In the genomic region with DNA sequence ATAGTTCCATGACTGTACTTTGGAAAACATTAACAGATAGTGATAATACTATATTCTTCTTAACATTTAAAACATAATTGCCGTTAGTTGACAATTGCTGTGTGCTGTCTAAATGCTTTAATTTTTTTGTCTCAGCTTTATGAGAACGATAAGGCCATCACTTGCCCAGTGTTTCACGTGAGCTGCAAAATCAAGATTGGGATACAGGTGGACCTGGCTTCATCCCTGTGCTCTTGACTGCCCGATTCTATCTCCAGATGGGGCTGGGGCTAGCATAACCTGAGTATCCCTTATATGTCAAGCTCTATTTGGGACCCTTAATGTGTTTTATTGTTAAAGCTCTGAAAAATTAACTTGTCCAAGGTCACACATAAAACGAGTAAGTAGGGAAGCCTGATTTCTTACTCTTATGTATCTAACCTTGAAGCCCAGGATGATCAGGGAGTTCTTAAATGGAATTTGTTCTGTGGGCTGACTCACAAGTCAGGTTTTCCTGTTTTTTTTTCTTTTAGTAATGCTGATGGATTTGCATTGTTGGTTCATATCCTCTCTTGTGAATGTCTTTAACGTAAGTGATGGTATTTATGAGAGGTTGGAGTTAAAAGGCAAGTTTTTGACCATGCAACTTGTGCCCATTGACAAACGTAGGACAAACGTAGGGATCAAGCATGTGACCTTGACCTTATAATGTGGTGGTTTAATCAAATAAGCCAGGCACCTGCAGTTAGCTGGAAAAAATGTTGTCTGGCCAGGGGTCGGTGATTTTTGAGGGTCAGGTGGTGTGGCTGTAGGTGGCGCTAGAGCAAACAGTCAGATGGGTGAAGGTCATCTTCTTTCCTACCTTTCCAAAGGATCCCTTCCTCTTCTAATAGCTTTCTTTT, we compare ENCODE assay signal across 15 cellular contexts. TPM values are rescaled to one million over a fixed set of nuclear protein-coding genes. Genes with fewer than 3 reads are reported as not detected.
DNase-seq lines count a peak whose midpoint lies in the region; ATAC-seq and TF ChIP-seq lines count a peak whose summit lies in the region.
"Had no signal": no experiment of that assay in that cellular context is flagged by ENCODE, and none has a peak within 500 bp of the region (broad histone marks: within the 10 kb centered on the region; RNA-seq: fewer than 3 reads in every experiment).

No MANE protein-coding gene starts in this region.

- DNase-seq in DND-41 (no peak), HT1080 (ENCODE audit: low read depth) (peak; percentile 70), astrocyte of the spinal cord (ENCODE audit: low read depth, low spot score) (peak; percentile 26), kidney glomerular epithelial cell (lab: John Stamatoyannopoulos, UW) (peak; percentile 31), NCI-H1417 treated with DMSO at 0.1 percent for 48 hours (lab: John Stamatoyannopoulos, UW) (no peak)
- DNase-seq: activated effector memory CD4-positive, alpha-beta T cell treated with Interleukin-2 at 50 U/mL for 16 hours; DMS 273 treated with DMSO at 0.1 percent for 48 hours; mucosa of descending colon; psoas muscle; stimulated activated CD4-positive, alpha-beta T cell treated with anti-CD3 and anti-CD28 coated beads, Interleukin-1b, Interleukin-23, amount 100 ng/mL, for 48 hours had no signal

- in situ Hi-C loops in astrocyte of the spinal cord (cut with HindIII; ENCODE audit: low sequenced_read_pairs): no loop called here

- ATAC-seq in DND-41 (ENCODE audit: insufficient read depth, low read depth): no peak
- ATAC-seq in HG02840 (IDR thresholded peaks at IDR 0.05; ENCODE audit: low FRiP score, unreplicated experiment): no peak
- no peak for ATAC-seq in GM21447 (IDR thresholded peaks at IDR 0.05; ENCODE audit: unreplicated experiment)
- ATAC-seq in HG02623 (IDR thresholded peaks at IDR 0.05; ENCODE audit: unreplicated experiment): no peak
- ATAC-seq: mucosa of descending colon, psoas muscle had no signal

- no peak overlapping the region for H3K4me3 ChIP-seq in DND-41 (ENCODE audit: low read depth in 1 of 2, low read length in 2 of 2)
- no peak overlapping the region for H3K4me3 ChIP-seq in astrocyte of the spinal cord (ENCODE audit: low read depth, low read length)
- H3K4me3 ChIP-seq: cardiac muscle cell, mucosa of descending colon, psoas muscle, vagina had no signal

- no peaks in the 10 kb centered on the region for H3K9me3 ChIP-seq in DND-41 (ENCODE audit: insufficient read depth, low read length, severe bottlenecking)
- H3K9me3 ChIP-seq: mucosa of descending colon, psoas muscle, vagina had no signal

- H3K4me2 ChIP-seq in DND-41 (ENCODE audit: insufficient read depth, low read length): no peak overlapping the region

- H2AFZ ChIP-seq in DND-41 (ENCODE audit: low read depth, low read length): no peak overlapping the region

- TF ChIP-seq CTCF in DND-41 (IDR thresholded peaks at IDR 0.05; ENCODE audit: borderline replicate concordance, extremely low read depth, low read length, poor library complexity, severe bottlenecking) (peak; percentile 33), astrocyte of the spinal cord (IDR thresholded peaks at IDR 0.05; ENCODE audit: low read depth, low read length) (no peak)

- H3K79me2 ChIP-seq in DND-41 (ENCODE audit: insufficient read depth, low read length): no peaks in the 10 kb centered on the region

- no peak overlapping the region for H3K27ac ChIP-seq in DND-41 (ENCODE audit: low read length)
- H3K27ac ChIP-seq: cardiac muscle cell, psoas muscle, vagina had no signal

- H3K9ac ChIP-seq in DND-41 (ENCODE audit: low read depth, low read length): no peak overlapping the region

- peaks cover 20% of the 10 kb centered on the region for H3K4me1 ChIP-seq in DND-41 (ENCODE audit: insufficient read depth, low read length)

- peaks cover 37% of the 10 kb centered on the region for H3K27me3 ChIP-seq in DND-41 (ENCODE audit: insufficient read depth, low read length, poor library complexity)
- H3K27me3 ChIP-seq: cardiac muscle cell, vagina had no signal

- H4K20me1 ChIP-seq in DND-41 (ENCODE audit: insufficient read depth, low read length): no peaks in the 10 kb centered on the region

- H3K36me3 ChIP-seq in DND-41 (ENCODE audit: insufficient read depth, low read length): no peaks in the 10 kb centered on the region
- H3K36me3 ChIP-seq: cardiac muscle cell, vagina had no signal

RNA-seq across cellular contexts. Expression of a gene that starts 3.6 kb away (rescaled TPM):
- total RNA-seq in HT1080 (2014; rRNA removed; shearing (Covaris generic)): 11.8 and 14.7 TPM in 2 replicates
- polyA plus RNA-seq in HT1080 (2015; cell fraction: cytosol; rRNA removed): 10.1 and 11.0 TPM in 2 replicates
- 4.2 and 5.3 TPM in 2 replicates for polyA plus RNA-seq in HT1080 (2015; cell fraction: nucleus; rRNA removed)

Comparison
In these comparisons a context has a peak if more than half of its experiments do, and no peak if none do; other contexts are left out.
1. DNase-seq: peak in HT1080 (single experiment), astrocyte of the spinal cord (single experiment) and kidney glomerular epithelial cell (single experiment); none in DND-41 (single experiment) and NCI-H1417 treated with DMSO at 0.1 percent for 48 hours (single experiment).